19 cellular contexts compared by ENCODE assay signal in genomic region chr13:80666782-80667537, GRCh38.
DNase-seq lines count a peak whose midpoint lies in the region; TF ChIP-seq lines count a peak whose summit lies in the region.
"Had no signal": no experiment of that assay in that cellular context is flagged by ENCODE, and none has a peak within 500 bp of the region (broad histone marks: within the 10 kb centered on the region; RNA-seq: fewer than 3 reads in every experiment).

No MANE protein-coding gene starts in this region.

- TF ChIP-seq POLR2A in vagina (IDR thresholded peaks at IDR 0.05), result no peak

- no peaks in the 10 kb centered on the region for H3K4me1 ChIP-seq in vagina

- H3K27ac ChIP-seq in brain microvascular endothelial cell (no peak overlapping the region), vagina (no peak overlapping the region)

- H3K9me3 ChIP-seq in vagina, result no peaks in the 10 kb centered on the region

- intact Hi-C loops in vagina (cut with DNase I), result no loop called here

- H3K27me3 ChIP-seq in brain microvascular endothelial cell (replicated peaks) (no peaks in the 10 kb centered on the region), vagina (no peaks in the 10 kb centered on the region)

- in situ Hi-C loops in brain microvascular endothelial cell (cut with HindIII; ENCODE audit: low pct_ligation_motif_present, low sequenced_read_pairs), result no loop called here

- H3K4me3 ChIP-seq in brain microvascular endothelial cell (ENCODE audit: low read depth, low read length), result no peak overlapping the region
- H3K4me3 ChIP-seq in skeletal muscle cell (ENCODE audit: low read depth, low read length), result no peak overlapping the region
- no peak overlapping the region for H3K4me3 ChIP-seq in vagina

- no peak for TF ChIP-seq CTCF in brain microvascular endothelial cell (IDR thresholded peaks at IDR 0.05; ENCODE audit: low read depth, low read length, missing control alignments)
- TF ChIP-seq CTCF in vagina (IDR thresholded peaks at IDR 0.05), result no peak

- DNase-seq in HS-5 (ENCODE audit: low read depth), result peak; percentile 1
- DNase-seq in brain microvascular endothelial cell, result peak; percentile 45
- peak; percentile 63 for DNase-seq in fibroblast of peridontal ligament (ENCODE audit: extremely low read depth)
- peak; percentile 68 for DNase-seq in skeletal muscle cell (ENCODE audit: low read depth)
- DNase-seq in NCI-H82 treated with DMSO at 0.1 percent for 48 hours (lab: John Stamatoyannopoulos, UW; ENCODE audit: unreplicated experiment), result no peak
- DNase-seq in cerebellar cortex (ENCODE audit: low spot score), result no peak
- DNase-seq in vagina (ENCODE audit: extremely low spot score in 2 of 2), result no peak
- DNase-seq: ACHN, COR-L47, H9, Kasumi-1, NCI-H1105, NCI-H2081, NCI-H2227 treated with DMSO at 0.1 percent for 48 hours, NCI-H510A treated with DMSO at 0.1 percent for 48 hours, NCI-H82, PC-3, RPMI8226, SHP77 treated with DMSO at 0.1 percent for 48 hours had no signal

- H3K36me3 ChIP-seq in brain microvascular endothelial cell (replicated peaks) (no peaks in the 10 kb centered on the region), vagina (no peaks in the 10 kb centered on the region)

Comparison
In these comparisons a context has a peak if more than half of its experiments do, and no peak if none do; other contexts are left out.
1. DNase-seq: peak in HS-5 (single experiment), brain microvascular endothelial cell (single experiment), fibroblast of peridontal ligament (single experiment) and skeletal muscle cell (single experiment); none in NCI-H82 treated with DMSO at 0.1 percent for 48 hours (single experiment), cerebellar cortex (single experiment) and vagina (0 of 2).